Comparison of ENCODE assay signal across 8 cellular contexts in genomic region chr19:49453757-49454248, GRCh38. TPM values are rescaled to one million over a fixed set of nuclear protein-coding genes. Genes with fewer than 3 reads are reported as not detected.
DNase-seq lines count a peak whose midpoint lies in the region; ATAC-seq and TF ChIP-seq lines count a peak whose summit lies in the region.

No MANE protein-coding gene starts in this region.

- peak overlapping the region; percentile 87 for H3K4me2 ChIP-seq in mammary epithelial cell (ENCODE audit: insufficient read depth, low read depth, low read length)

- ATAC-seq in GM18870 (IDR thresholded peaks at IDR 0.05; ENCODE audit: unreplicated experiment) = no peak

- peak overlapping the region; percentile 98 for H3K27ac ChIP-seq in ACC112 (ENCODE audit: low read depth, low read length)
- peak overlapping the region; percentile 92 for H3K27ac ChIP-seq in mammary epithelial cell (ENCODE audit: insufficient read depth, low read depth, low read length)
- peak overlapping the region; percentile 85 to 98 for H3K27ac ChIP-seq in mucosa of rectum (ENCODE audit: low read depth in 2 of 2, low read length in 2 of 2)

- H3K4me3 ChIP-seq in ACC112 (ENCODE audit: low read depth, low read length) = peak overlapping the region; percentile 99
- peak overlapping the region; percentile 62 for H3K4me3 ChIP-seq in HFF-Myc (replicated peaks; ENCODE audit: low read depth, low read length)
- H3K4me3 ChIP-seq in mammary epithelial cell (replicated peaks in 1 of 3; ENCODE audit: insufficient read depth in 1 of 3, low read depth in 2 of 3, low read length in 3 of 3) = peak overlapping the region; percentile 68 to 77 (median 71)
- peak overlapping the region; percentile 70 to 96 for H3K4me3 ChIP-seq in mucosa of rectum (ENCODE audit: low read length in 2 of 2)

- DNase-seq in HFF-Myc (ENCODE audit: extremely low read depth, low read depth) (no peak), mammary epithelial cell (no peak), NCI-H526 (lab: John Stamatoyannopoulos, UW) (no peak), COLO829 (ENCODE audit: low spot score) (no peak)
- no peak for DNase-seq in stimulated activated naive CD4-positive, alpha-beta T cell treated with Interleukin-2 at 50 U/mL for 16 hours (lab: John Stamatoyannopoulos, UW)

- dilution Hi-C loops in mammary epithelial cell (cut with HindIII; ENCODE audit: low sequenced_read_pairs) = loop anchor here (10.0 kb wide), 1 partner anchor 121 kb away; no protein-coding TSS in a partner anchor

- 30% methylated on average over 10 of the region's 11 CpGs for WGBS in mammary epithelial cell (ENCODE audit: low coverage, missing lambda C conversion rate)

- H3K9me3 ChIP-seq in mammary epithelial cell (replicated peaks; ENCODE audit: insufficient read depth, low read length) (no peaks in the 10 kb centered on the region), mucosa of rectum (ENCODE audit: control insufficient read depth in 2 of 2, low read length in 2 of 2) (no peaks in the 10 kb centered on the region)

- H4K20me1 ChIP-seq in mammary epithelial cell (ENCODE audit: insufficient read depth, low read length) = no peaks in the 10 kb centered on the region

- H3K27me3 ChIP-seq in ACC112 (ENCODE audit: insufficient read depth, low read length) (no peaks in the 10 kb centered on the region), mammary epithelial cell (ENCODE audit: insufficient read depth, low read length) (no peaks in the 10 kb centered on the region), mucosa of rectum (ENCODE audit: control insufficient read depth in 2 of 2, insufficient read depth in 2 of 2, low read length in 2 of 2) (no peaks in the 10 kb centered on the region)

- TSS peak; percentile 86 for BruUV-seq in mammary epithelial cell (replicated peaks; lab: Mats Ljungman, UMichigan)

- H3K4me1 ChIP-seq in ACC112 (ENCODE audit: control insufficient read depth, insufficient read depth, low read length, unreplicated experiment) = peaks cover 3% of the 10 kb centered on the region
- H3K4me1 ChIP-seq in mammary epithelial cell (ENCODE audit: insufficient read depth, low read length) = peaks cover 13% of the 10 kb centered on the region
- H3K4me1 ChIP-seq in mucosa of rectum (ENCODE audit: control insufficient read depth in 2 of 2, insufficient read depth in 2 of 2, low read length in 2 of 2) = peaks cover 17 to 29% of the 10 kb centered on the region in 2 donors

- H2AFZ ChIP-seq in ACC112 (ENCODE audit: low read length, unreplicated experiment) (no peak overlapping the region), mammary epithelial cell (ENCODE audit: low read depth, low read length) (peak overlapping the region; percentile 96)

- CTCF ChIA-PET in mammary epithelial cell (lab: Charles Lee; ENCODE audit: low non-redundant PET) = no interaction called here

- in situ Hi-C loops in mammary epithelial cell (cut with MboI; ENCODE audit: low sequenced_read_pairs in 2 of 2) = no loop called here

- H3K79me2 ChIP-seq in ACC112 (ENCODE audit: control insufficient read depth, insufficient read depth, low read length, unreplicated experiment) (peaks cover 14% of the 10 kb centered on the region), mammary epithelial cell (ENCODE audit: insufficient read depth, low read length) (peaks cover 37% of the 10 kb centered on the region)

- H3K9ac ChIP-seq in mammary epithelial cell (ENCODE audit: insufficient read depth, low read length) (peak overlapping the region; percentile 94), mucosa of rectum (ENCODE audit: low read depth in 1 of 2, low read length in 2 of 2) (peak overlapping the region; percentile 74 to 95)

- H3K36me3 ChIP-seq in ACC112 (ENCODE audit: insufficient read depth, low read length) = no peaks in the 10 kb centered on the region
- H3K36me3 ChIP-seq in mammary epithelial cell (ENCODE audit: insufficient read depth, low read length) = peaks cover 6% of the 10 kb centered on the region
- H3K36me3 ChIP-seq in mucosa of rectum (ENCODE audit: control insufficient read depth in 2 of 2, insufficient read depth in 2 of 2, low read length in 2 of 2) = peaks cover under 1 to 6% of the 10 kb centered on the region in 2 donors

- no peak for TF ChIP-seq CTCF in HFF-Myc (IDR thresholded peaks at IDR 0.05; ENCODE audit: low read depth, low read length, missing control alignments)
- TF ChIP-seq CTCF in mammary epithelial cell (conservative IDR thresholded peaks at IDR 0.05 in 1 of 2, IDR thresholded peaks at IDR 0.05 in 1 of 2; ENCODE audit: extremely low read depth in 1 of 2, insufficient read depth in 1 of 2, low read depth in 1 of 2, low read length in 2 of 2) = no peak

- intact Hi-C loops in mammary epithelial cell (cut with micrococcal nuclease) = no loop called here

RNA-seq across cellular contexts. Expression of gene ALDH16A1, which starts 0.8 kb away (rescaled TPM):
- total RNA-seq in mammary epithelial cell = 10 to 100 TPM; 18.2 to 23.9 TPM
- 16.7 TPM for polyA plus RNA-seq in mammary epithelial cell
- polyA minus RNA-seq in mammary epithelial cell = 4.3 TPM

RNA-seq across cellular contexts. Expression of gene PIH1D1, which starts 2.2 kb away (rescaled TPM):
- total RNA-seq in mammary epithelial cell = 10 to 100 TPM; 61.2 to 62.4 TPM
- 73.4 TPM for polyA plus RNA-seq in mammary epithelial cell
- polyA minus RNA-seq in mammary epithelial cell = 140 TPM

RNA-seq across cellular contexts. Expression of gene SLC17A7, which starts 12.5 kb away (rescaled TPM):
- under 1 TPM; under 0.01 to 0.16 TPM for total RNA-seq in mammary epithelial cell
- polyA plus RNA-seq in mammary epithelial cell = 0.07 TPM
- polyA minus RNA-seq in mammary epithelial cell = not detected

RNA-seq across cellular contexts. Expression of gene FLT3LG, which starts 20.2 kb away (rescaled TPM):
- total RNA-seq in mammary epithelial cell = 1 to 10 TPM in 1 of 2 donors, under 1 TPM in 1; 0.50 to 4.2 TPM
- 1.7 TPM for polyA plus RNA-seq in mammary epithelial cell
- not detected for polyA minus RNA-seq in mammary epithelial cell

RNA-seq across cellular contexts. Expression of gene GFY, which starts 28.6 kb away (rescaled TPM):
- total RNA-seq in mammary epithelial cell = not detected
- not detected for polyA plus RNA-seq in mammary epithelial cell
- polyA minus RNA-seq in mammary epithelial cell = not detected
